ENCODE assay signal across 24 cellular contexts in genomic region chr1:207948536-207949250, GRCh38. TPM values are rescaled to one million over a fixed set of nuclear protein-coding genes. Genes with fewer than 3 reads are reported as not detected.
DNase-seq lines count a peak whose midpoint lies in the region; ATAC-seq, FAIRE-seq and TF ChIP-seq lines count a peak whose summit lies in the region.
"Had no signal": no experiment of that assay in that cellular context is flagged by ENCODE, and none has a peak within 500 bp of the region (broad histone marks: within the 10 kb centered on the region; RNA-seq: fewer than 3 reads in every experiment).

No MANE protein-coding gene starts in this region.

- H3K4me2 ChIP-seq in GM23248 (ENCODE audit: unreplicated experiment), result no peak overlapping the region
- H3K4me2 ChIP-seq in K562 (ENCODE audit: insufficient read depth, low read length), result no peak overlapping the region

- no peaks in the 10 kb centered on the region for H3K9me2 ChIP-seq in GM23248 (ENCODE audit: insufficient read depth)

- H3K4me1 ChIP-seq in GM23248 (ENCODE audit: insufficient read depth) (no peaks in the 10 kb centered on the region), K562 (replicated peaks in 1 of 2; ENCODE audit: control insufficient read depth in 2 of 2, insufficient read depth in 2 of 2, low read length in 2 of 2) (no peaks in the 10 kb centered on the region), lower lobe of right lung (no peaks in the 10 kb centered on the region)

- H3F3A ChIP-seq in GM23248 (ENCODE audit: insufficient read depth), result no peaks in the 10 kb centered on the region

- H3K4me1 Mint-ChIP-seq in activated CD4-positive, alpha-beta T cell treated with anti-CD3 and anti-CD28 coated beads, Interleukin-2, amount 10 ng/mL, durations not matched to agents 24 days and 14 days, result no peaks in the 10 kb centered on the region
- no peaks in the 10 kb centered on the region for H3K4me1 Mint-ChIP-seq in T-helper 17 cell
- H3K4me1 Mint-ChIP-seq: CD4-positive, alpha-beta memory T cell; IgD-negative memory B cell had no signal

- H3K9me3 ChIP-seq in GM23248 (ENCODE audit: low read depth), result no peaks in the 10 kb centered on the region
- H3K9me3 ChIP-seq in K562 (replicated peaks; ENCODE audit: control insufficient read depth, insufficient read depth, low read depth, low read length), result no peaks in the 10 kb centered on the region
- H3K9me3 ChIP-seq in lower lobe of right lung, result no peaks in the 10 kb centered on the region
- H3K9me3 ChIP-seq in T-helper 17 cell (ENCODE audit: control insufficient read depth, low read length, poor library complexity, severe bottlenecking), result no peaks in the 10 kb centered on the region
- H3K9me3 ChIP-seq: BE2C had no signal

- H3K27me3 Mint-ChIP-seq in activated CD4-positive, alpha-beta T cell treated with anti-CD3 and anti-CD28 coated beads, Interleukin-2, amount 10 ng/mL, durations not matched to agents 24 days and 14 days, result peaks cover 28% of the 10 kb centered on the region
- H3K27me3 Mint-ChIP-seq in T-helper 17 cell, result peaks cover 7% of the 10 kb centered on the region

- WGBS in GM23248 (ENCODE audit: low coverage in 1 of 2, low lambda C conversion rate in 2 of 2, missing lambda C conversion rate in 2 of 2), 2 experiments, result 16 to 19% methylated on average over 3 of the region's 3 CpGs
- 5% methylated on average over 3 of the region's 3 CpGs for WGBS in K562 (ENCODE audit: insufficient coverage, low coverage, missing lambda C conversion rate)

- no peak for FAIRE-seq in K562 (lab: Jason Lieb, UNC)
- FAIRE-seq: GM12892, GM18507, HTR-8/SVneo had no signal

- H2AFZ ChIP-seq in GM23248, result no peak overlapping the region
- H2AFZ ChIP-seq in K562 (ENCODE audit: low read depth, low read length), result no peak overlapping the region

- intact Hi-C loops in activated CD4-positive, alpha-beta T cell treated with anti-CD3 and anti-CD28 coated beads, Interleukin-2, amount 10 ng/mL, durations not matched to agents 24 days and 14 days (cut with micrococcal nuclease), result no loop called here
- intact Hi-C loops in K562 (cut with micrococcal nuclease), result no loop called here
- intact Hi-C loops in lower lobe of right lung (cut with DNase I), result no loop called here

- H3K4me3 ChIP-seq in GM23248 (no peak overlapping the region), K562 (no peak overlapping the region), lower lobe of right lung (no peak overlapping the region)

- in situ Hi-C loops in GM23248 (cut with MboI) (no loop called here), K562 (cut with MboI) (no loop called here)

- CTCF ChIA-PET in K562 (lab: Yijun Ruan, JAX; ENCODE audit: low intra/inter-chr PET ratio), result no interaction called here

- peak; percentile 10 for DNase-seq in activated CD4-positive, alpha-beta T cell treated with anti-CD3 and anti-CD28 coated beads, Interleukin-2, amount 10 ng/mL, durations not matched to agents 24 days and 14 days
- DNase-seq in activated CD4-positive, alpha-beta T cell treated with anti-CD3 and anti-CD28 coated beads for 1 hour, result no peak
- DNase-seq in GM23248, result peak; percentile 20
- no peak for DNase-seq in K562 (ENCODE audit: extremely low read depth in 1 of 4, low spot score in 3 of 4)
- DNase-seq in lower lobe of right lung, result no peak
- DNase-seq in activated CD8-positive, alpha-beta memory T cell treated with anti-CD3 and anti-CD28 coated beads, Interleukin-2, amount 50 U/mL, for 4 hours, result no peak
- no peak for DNase-seq in T-helper 17 cell
- no peak for DNase-seq in NCI-H2081 (lab: John Stamatoyannopoulos, UW)
- DNase-seq: 8988T; BE2C; Calu3; CD4-positive, alpha-beta memory T cell; EL; GOT3; Kasumi-1; NCI-H1105; NCI-H1694 treated with DMSO at 0.1 percent for 48 hours; NCI-H2107; NCI-H226; NCI-H524 treated with DMSO at 0.1 percent for 48 hours had no signal

- TF ChIP-seq EP300 in K562 (IDR thresholded peaks at IDR 0.05; ENCODE audit: low read length), result no peak

- BruUV-seq in K562 (replicated peaks; lab: Mats Ljungman, UMichigan), result no TSS peak

- TF ChIP-seq CTCF in K562 (IDR thresholded peaks at IDR 0.05 in 2 of 3, conservative IDR thresholded peaks at IDR 0.05 in 1 of 3; ENCODE audit: insufficient read depth in 2 of 3, low read depth in 1 of 3, low read length in 3 of 3) (no peak), lower lobe of right lung (IDR thresholded peaks at IDR 0.05) (no peak)

- H3K36me3 Mint-ChIP-seq in activated CD4-positive, alpha-beta T cell treated with anti-CD3 and anti-CD28 coated beads, Interleukin-2, amount 10 ng/mL, durations not matched to agents 24 days and 14 days (ENCODE audit: low read depth), result no peaks in the 10 kb centered on the region
- no peaks in the 10 kb centered on the region for H3K36me3 Mint-ChIP-seq in T-helper 17 cell (ENCODE audit: low read depth)
- H3K36me3 Mint-ChIP-seq: CD4-positive, alpha-beta memory T cell; IgD-negative memory B cell had no signal

- TF ChIP-seq RAD21 in K562 (CRISPR knock-in tag; conservative IDR thresholded peaks at IDR 0.05 in 1 of 2, IDR thresholded peaks at IDR 0.05 in 1 of 2), result no peak

- H3K9me1 ChIP-seq in K562 (ENCODE audit: control insufficient read depth, insufficient read depth, low read length), result no peaks in the 10 kb centered on the region

- H3K9ac ChIP-seq in GM23248 (no peak overlapping the region), K562 (ENCODE audit: insufficient read depth in 1 of 2, low read depth in 2 of 2, low read length in 2 of 2) (no peak overlapping the region)

- POLR2A ChIA-PET in K562 (lab: Yijun Ruan, JAX), result no interaction called here

- H3K36me3 ChIP-seq in GM23248 (ENCODE audit: low read depth) (no peaks in the 10 kb centered on the region), K562 (ENCODE audit: control insufficient read depth, insufficient read depth, low read length) (no peaks in the 10 kb centered on the region), lower lobe of right lung (no peaks in the 10 kb centered on the region)
- H3K36me3 ChIP-seq: BE2C had no signal

- H3K27me3 ChIP-seq in GM23248 (replicated peaks; ENCODE audit: insufficient read depth) (peaks cover 8% of the 10 kb centered on the region), K562 (ENCODE audit: control insufficient read depth in 2 of 2, insufficient read depth in 2 of 2, low read length in 2 of 2) (peaks cover 0 to 4% of the 10 kb centered on the region in 2 experiments; a peak in 3 of 5 replicates), lower lobe of right lung (ENCODE audit: low read depth) (no peaks in the 10 kb centered on the region)
- H3K27me3 ChIP-seq: BE2C had no signal

- ATAC-seq in K562, result no peak
- no peak for ATAC-seq in lower lobe of right lung
- ATAC-seq in T-helper 17 cell, result no peak

- H3K79me2 ChIP-seq in GM23248 (ENCODE audit: insufficient read depth) (no peaks in the 10 kb centered on the region), K562 (ENCODE audit: control insufficient read depth, insufficient read depth, low read length) (no peaks in the 10 kb centered on the region)

- TF ChIP-seq POLR2A in K562 (conservative IDR thresholded peaks at IDR 0.05), result no peak

- H4K20me1 ChIP-seq in GM23248 (ENCODE audit: insufficient read depth) (no peaks in the 10 kb centered on the region), K562 (replicated peaks; ENCODE audit: control insufficient read depth, insufficient read depth, low read length) (no peaks in the 10 kb centered on the region)

- H3K27ac ChIP-seq in GM23248, result no peak overlapping the region
- H3K27ac ChIP-seq in K562 (ENCODE audit: extremely low read depth, low read depth, low read length), result no peak overlapping the region
- H3K27ac ChIP-seq in lower lobe of right lung, result peak overlapping the region; percentile 6

- no peak overlapping the region for H3K4me3 Mint-ChIP-seq in activated CD4-positive, alpha-beta T cell treated with anti-CD3 and anti-CD28 coated beads, Interleukin-2, amount 10 ng/mL, durations not matched to agents 24 days and 14 days
- no peak overlapping the region for H3K4me3 Mint-ChIP-seq in T-helper 17 cell
- H3K4me3 Mint-ChIP-seq: CD4-positive, alpha-beta memory T cell; IgD-negative memory B cell had no signal

- no peaks in the 10 kb centered on the region for H3K9me3 Mint-ChIP-seq in activated CD4-positive, alpha-beta T cell treated with anti-CD3 and anti-CD28 coated beads, Interleukin-2, amount 10 ng/mL, durations not matched to agents 24 days and 14 days
- H3K9me3 Mint-ChIP-seq: CD4-positive, alpha-beta memory T cell; IgD-negative memory B cell had no signal

- H3K27ac Mint-ChIP-seq in activated CD4-positive, alpha-beta T cell treated with anti-CD3 and anti-CD28 coated beads, Interleukin-2, amount 10 ng/mL, durations not matched to agents 24 days and 14 days, result no peak overlapping the region
- H3K27ac Mint-ChIP-seq in T-helper 17 cell, result no peak overlapping the region
- H3K27ac Mint-ChIP-seq: CD4-positive, alpha-beta memory T cell; IgD-negative memory B cell had no signal

TF ChIP-seq in K562, 482 proteins besides CTCF, POLR2A, EP300 and RAD21:
- TF ChIP-seq ZNF830 (CRISPR knock-in tag; IDR thresholded peaks at IDR 0.05), result no peak
- no peak for TF ChIP-seq NR2C1 (IDR thresholded peaks at IDR 0.05)
- TF ChIP-seq NR2C1 (tag; IDR thresholded peaks at IDR 0.05), result no peak
- no peak for TF ChIP-seq PTTG1 (tag; IDR thresholded peaks at IDR 0.05; ENCODE audit: low read depth)
- TF ChIP-seq MEIS2 (IDR thresholded peaks at IDR 0.05; ENCODE audit: partially characterized antibody), result peak; percentile 25

RNA-seq across cellular contexts. Expression of gene CD34, which starts 37.8 kb away (rescaled TPM):
- not detected in 2 replicates for total RNA-seq in activated CD4-positive, alpha-beta T cell treated with anti-CD3 and anti-CD28 coated beads, Interleukin-2, amount 10 ng/mL, durations not matched to agents 24 days and 14 days
- not detected in 2 replicates for total RNA-seq in GM23248 (2014; rRNA removed; shearing (Covaris generic))
- polyA plus RNA-seq in GM23248 (2016; fragmentation: Nextera tagmentation; extraction: Ambion mirVana), result 0.24 and 0.34 TPM in 2 replicates
- not detected in 2 replicates for total RNA-seq in K562 (2011; cell fraction: chromatin; rRNA removed; ENCODE audit: low replicate concordance)
- total RNA-seq in K562 (2011; cell fraction: nucleolus; rRNA removed), result not detected in 2 replicates
- total RNA-seq in K562 (2011; cell fraction: nucleoplasm; rRNA removed), result not detected in 2 replicates
- not detected in 2 replicates for total RNA-seq in K562 (2014; rRNA removed)
- total RNA-seq in K562 (2014; rRNA removed; fragmentation: Illumina TruSeq; extraction: Trizol), result not detected in 2 replicates
- not detected in 2 replicates for total RNA-seq in K562 (2015; rRNA removed; fragmentation: Illumina TruSeq; extraction: Trizol)
- 0.13 TPM in 1 of 2 replicates, not detected in the other for total RNA-seq in K562 (2021)
- 0.03 TPM in 1 of 2 replicates, not detected in the other for polyA plus RNA-seq in K562 (2011; rRNA removed)
- polyA plus RNA-seq in K562 (2011; cell fraction: cytosol; rRNA removed), result not detected in 2 replicates
- not detected in 2 replicates for polyA plus RNA-seq in K562 (2011; cell fraction: nucleus; rRNA removed)
- polyA plus RNA-seq in K562 (2012), result not detected in 2 replicates
- not detected in 2 replicates for polyA plus RNA-seq in K562 (2014; fragmentation: Illumina TruSeq; extraction: Trizol)
- not detected for polyA plus RNA-seq in K562 (2014; fragmentation: Nextera tagmentation; extraction: Ambion mirVana)
- not detected in 2 replicates for polyA plus RNA-seq in K562 (2014; rRNA removed)
- polyA minus RNA-seq in K562 (2011; rRNA and poly(A)+ RNA removed), result 0.06 TPM in 1 of 2 replicates, not detected in the other
- not detected in 2 replicates for polyA minus RNA-seq in K562 (2011; cell fraction: cytosol; rRNA and poly(A)+ RNA removed)
- polyA minus RNA-seq in K562 (2011; cell fraction: nucleus; rRNA and poly(A)+ RNA removed), result not detected in 2 replicates
- 44.6 TPM for total RNA-seq in lower lobe of right lung
- under 1 TPM in 1 of 2 donors, not detected in 1; 0.20 TPM for total RNA-seq in T-helper 17 cell
- polyA plus RNA-seq: CD4-positive, alpha-beta memory T cell; IgD-negative memory B cell had no signal

Comparison
In these comparisons a context has a peak if more than half of its experiments do, and no peak if none do; other contexts are left out.
1. DNase-seq: peak in activated CD4-positive, alpha-beta T cell treated with anti-CD3 and anti-CD28 coated beads, Interleukin-2, amount 10 ng/mL, durations not matched to agents 24 days and 14 days (single experiment) and GM23248 (single experiment); none in activated CD4-positive, alpha-beta T cell treated with anti-CD3 and anti-CD28 coated beads for 1 hour (single experiment), K562 (0 of 4), lower lobe of right lung (single experiment), activated CD8-positive, alpha-beta memory T cell treated with anti-CD3 and anti-CD28 coated beads, Interleukin-2, amount 50 U/mL, for 4 hours (single experiment), T-helper 17 cell (0 of 3) and NCI-H2081 (0 of 2).
2. RNA of gene CD34, which starts 37.8 kb away (total RNA-seq): 44.6 TPM in lower lobe of right lung (single experiment); 0.20 TPM in T-helper 17 cell, not detected in activated CD4-positive, alpha-beta T cell treated with anti-CD3 and anti-CD28 coated beads, Interleukin-2, amount 10 ng/mL, durations not matched to agents 24 days and 14 days, not detected in GM23248 and 0.13 TPM in K562; every median in the first group is over 10 times any median in the second.